ENCODE assay signal across 11 cellular contexts in genomic region chr12:62744551-62744950, GRCh38.
DNase-seq lines count a peak whose midpoint lies in the region; ATAC-seq, FAIRE-seq and TF ChIP-seq lines count a peak whose summit lies in the region.
"Had no signal": no experiment of that assay in that cellular context is flagged by ENCODE, and none has a peak within 500 bp of the region (broad histone marks: within the 10 kb centered on the region; RNA-seq: fewer than 3 reads in every experiment).

No MANE protein-coding gene starts in this region.

- H3K4me2 ChIP-seq in OCI-LY3 (ENCODE audit: low read length) = peak overlapping the region; percentile 82

- FAIRE-seq in HTR-8/SVneo (lab: Jason Lieb, UNC) = no peak
- FAIRE-seq: pancreas had no signal

- TF ChIP-seq CTCF in OCI-LY3 (IDR thresholded peaks at IDR 0.05; ENCODE audit: low read depth, low read length) = no peak

- H3K9ac ChIP-seq in OCI-LY3 (ENCODE audit: low read length) = peak overlapping the region; percentile 63

- peaks cover 26% of the 10 kb centered on the region for H3K4me1 ChIP-seq in OCI-LY3 (ENCODE audit: low read length)
- H3K4me1 ChIP-seq: pancreas had no signal

- H3K36me3 Mint-ChIP-seq in activated T-helper 2 cell treated with anti-CD3 and anti-CD28 coated beads, Interferon-gamma antibody, Interleukin-2, Interleukin-4, amounts not matched to agents 10 μg/mL and 5 μg/mL and 100 μg/mL, durations not matched to agents 14 hours and 24 hours and 36 hours (ENCODE audit: low read depth) = no peaks in the 10 kb centered on the region

- H3K4me1 Mint-ChIP-seq in activated T-helper 2 cell treated with anti-CD3 and anti-CD28 coated beads, Interferon-gamma antibody, Interleukin-2, Interleukin-4, amounts not matched to agents 10 μg/mL and 5 μg/mL and 100 μg/mL, durations not matched to agents 14 hours and 24 hours and 36 hours (ENCODE audit: low read depth) = no peaks in the 10 kb centered on the region

- H3K27me3 Mint-ChIP-seq in activated T-helper 2 cell treated with anti-CD3 and anti-CD28 coated beads, Interferon-gamma antibody, Interleukin-2, Interleukin-4, amounts not matched to agents 10 μg/mL and 5 μg/mL and 100 μg/mL, durations not matched to agents 14 hours and 24 hours and 36 hours (ENCODE audit: low read depth) = peaks cover 5% of the 10 kb centered on the region

- H3K79me2 ChIP-seq in OCI-LY3 (ENCODE audit: low read length) = no peaks in the 10 kb centered on the region

- H3K36me3 ChIP-seq in OCI-LY3 (replicated peaks; ENCODE audit: low read depth, low read length) = no peaks in the 10 kb centered on the region
- H3K36me3 ChIP-seq: pancreas had no signal

- H3K27ac Mint-ChIP-seq in activated T-helper 2 cell treated with anti-CD3 and anti-CD28 coated beads, Interferon-gamma antibody, Interleukin-2, Interleukin-4, amounts not matched to agents 10 μg/mL and 5 μg/mL and 100 μg/mL, durations not matched to agents 14 hours and 24 hours and 36 hours = no peak overlapping the region

- peak; percentile 45 for ATAC-seq in GM21576 (IDR thresholded peaks at IDR 0.05; ENCODE audit: unreplicated experiment)
- peak; percentile 30 to 84 for ATAC-seq in left cardiac atrium
- ATAC-seq in GM18519 (IDR thresholded peaks at IDR 0.05; ENCODE audit: low FRiP score, unreplicated experiment) = no peak

- H3K4me3 Mint-ChIP-seq in activated T-helper 2 cell treated with anti-CD3 and anti-CD28 coated beads, Interferon-gamma antibody, Interleukin-2, Interleukin-4, amounts not matched to agents 10 μg/mL and 5 μg/mL and 100 μg/mL, durations not matched to agents 14 hours and 24 hours and 36 hours (ENCODE audit: low read depth) = no peak overlapping the region

- DNase-seq in A172 (ENCODE audit: low spot score) (peak; percentile 56), left cardiac atrium (peak; percentile 40), HTR-8/SVneo (ENCODE audit: insufficient read length, low spot score) (no peak), COLO829 (ENCODE audit: low spot score) (no peak)
- no peak for DNase-seq in activated T-helper 2 cell treated with anti-CD3 and anti-CD28 coated beads, Interferon-gamma antibody, Interleukin-2, Interleukin-4, amounts not matched to agents 10 μg/mL and 5 μg/mL and 100 μg/mL, durations not matched to agents 14 hours and 24 hours and 36 hours (ENCODE audit: low spot score)
- DNase-seq: GOT3, NCI-H446 had no signal

- no peaks in the 10 kb centered on the region for H4K20me1 ChIP-seq in OCI-LY3 (ENCODE audit: insufficient read depth, low read length)

- intact Hi-C loops in left cardiac atrium (cut with DNase I) = no loop called here
- intact Hi-C loops in activated T-helper 2 cell treated with anti-CD3 and anti-CD28 coated beads, Interferon-gamma antibody, Interleukin-2, Interleukin-4, amounts not matched to agents 10 μg/mL and 5 μg/mL and 100 μg/mL, durations not matched to agents 14 hours and 24 hours and 36 hours (cut with micrococcal nuclease) = no loop called here

- peak overlapping the region; percentile 80 for H3K27ac ChIP-seq in OCI-LY3 (ENCODE audit: low read length)

- H3K9me3 Mint-ChIP-seq in activated T-helper 2 cell treated with anti-CD3 and anti-CD28 coated beads, Interferon-gamma antibody, Interleukin-2, Interleukin-4, amounts not matched to agents 10 μg/mL and 5 μg/mL and 100 μg/mL, durations not matched to agents 14 hours and 24 hours and 36 hours = no peaks in the 10 kb centered on the region

- H2AFZ ChIP-seq in OCI-LY3 (ENCODE audit: low read depth, low read length) = peak overlapping the region; percentile 39; the same call in 1 of the 2 replicates

- H3K9me3 ChIP-seq in OCI-LY3 (ENCODE audit: insufficient read depth, low read length) = no peaks in the 10 kb centered on the region
- H3K9me3 ChIP-seq: pancreas had no signal

- H3K27me3 ChIP-seq in OCI-LY3 (ENCODE audit: low read depth, low read length) = no peaks in the 10 kb centered on the region
- H3K27me3 ChIP-seq: pancreas had no signal

- peak overlapping the region; percentile 64 for H3K4me3 ChIP-seq in OCI-LY3 (ENCODE audit: low read length)
- H3K4me3 ChIP-seq: pancreas had no signal

Comparison
In these comparisons a context has a peak if more than half of its experiments do, and no peak if none do; other contexts are left out.
1. DNase-seq: peak in A172 (single experiment) and left cardiac atrium (single experiment); none in HTR-8/SVneo (single experiment), activated T-helper 2 cell treated with anti-CD3 and anti-CD28 coated beads, Interferon-gamma antibody, Interleukin-2, Interleukin-4, amounts not matched to agents 10 μg/mL and 5 μg/mL and 100 μg/mL, durations not matched to agents 14 hours and 24 hours and 36 hours (single experiment) and COLO829 (single experiment).